1 cellular context compared by ENCODE assay signal in the genomic region with DNA sequence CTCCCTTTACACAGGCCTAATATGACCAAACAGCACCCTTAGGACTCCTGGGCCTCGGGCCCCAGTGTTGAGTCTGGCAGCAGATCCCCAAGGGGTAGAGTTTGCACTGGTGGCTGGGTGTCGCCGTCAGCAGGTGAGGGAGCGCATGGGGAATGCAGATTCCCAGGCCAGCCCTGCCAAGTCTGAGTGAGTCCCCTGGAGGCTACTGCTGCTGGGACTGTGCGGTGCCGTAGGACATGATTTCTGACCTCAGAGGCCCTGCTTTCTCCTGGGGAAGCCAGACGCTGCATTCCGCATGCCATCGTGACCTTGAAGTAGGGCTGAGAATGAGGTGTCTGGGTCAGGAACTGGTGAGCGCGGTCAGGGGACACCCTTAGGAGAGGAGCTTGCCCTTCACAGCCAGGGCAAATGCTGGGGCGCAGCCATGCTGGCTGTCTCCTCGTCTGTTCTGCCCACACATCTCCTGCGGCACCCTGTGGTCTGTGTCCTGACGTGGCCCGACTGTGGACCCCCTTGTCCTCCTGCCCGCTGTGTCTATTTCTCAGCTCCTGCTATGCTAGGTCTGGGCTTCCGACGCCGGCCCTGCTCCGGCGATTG.
TF ChIP-seq lines count a peak whose summit lies in the region.

No MANE protein-coding gene starts in this region.

TF ChIP-seq in HepG2, 621 proteins besides CTCF, POLR2A, EP300 and RAD21:
- no peak for TF ChIP-seq ZNF44 (CRISPR knock-in tag; IDR thresholded peaks at IDR 0.05)
